Comparison of ENCODE assay signal across 8 cellular contexts in genomic region chr5:176596689-176597416, GRCh38. TPM values are rescaled to one million over a fixed set of nuclear protein-coding genes. Genes with fewer than 3 reads are reported as not detected.
DNase-seq lines count a peak whose midpoint lies in the region; ATAC-seq and TF ChIP-seq lines count a peak whose summit lies in the region.

No MANE protein-coding gene starts in this region.

- intact Hi-C loops in activated T-helper 1 cell treated with anti-CD3 and anti-CD28 coated beads, Interleukin-12 subunit alpha, Interleukin-12 subunit beta, Interleukin-2, Interleukin-4 antibody, amounts not matched to agents 30 ng/mL and 10 ng/mL and 1 ng/mL, durations not matched to agents 14 hours and 24 hours and 36 hours (cut with micrococcal nuclease): loop anchor here (2.0 kb wide), 1 partner anchor 180 kb away; the partner anchor contains the start of gene CLTB

- H3K4me1 Mint-ChIP-seq in activated T-helper 1 cell treated with anti-CD3 and anti-CD28 coated beads, Interleukin-12 subunit alpha, Interleukin-12 subunit beta, Interleukin-2, Interleukin-4 antibody, amounts not matched to agents 30 ng/mL and 10 ng/mL and 1 ng/mL, durations not matched to agents 14 hours and 24 hours and 36 hours (ENCODE audit: low read depth): peaks cover 8% of the 10 kb centered on the region
- peaks cover 28% of the 10 kb centered on the region for H3K4me1 Mint-ChIP-seq in glutamatergic neuron (ENCODE audit: low read depth, unreplicated experiment)

- no peaks in the 10 kb centered on the region for H3K9me3 Mint-ChIP-seq in activated T-helper 1 cell treated with anti-CD3 and anti-CD28 coated beads, Interleukin-12 subunit alpha, Interleukin-12 subunit beta, Interleukin-2, Interleukin-4 antibody, amounts not matched to agents 30 ng/mL and 10 ng/mL and 1 ng/mL, durations not matched to agents 14 hours and 24 hours and 36 hours
- peaks cover 22% of the 10 kb centered on the region for H3K9me3 Mint-ChIP-seq in glutamatergic neuron (ENCODE audit: unreplicated experiment)

- peaks cover 15% of the 10 kb centered on the region for H3K27me3 Mint-ChIP-seq in activated T-helper 1 cell treated with anti-CD3 and anti-CD28 coated beads, Interleukin-12 subunit alpha, Interleukin-12 subunit beta, Interleukin-2, Interleukin-4 antibody, amounts not matched to agents 30 ng/mL and 10 ng/mL and 1 ng/mL, durations not matched to agents 14 hours and 24 hours and 36 hours (ENCODE audit: insufficient read depth)
- H3K27me3 Mint-ChIP-seq in glutamatergic neuron (ENCODE audit: unreplicated experiment): peaks cover 20% of the 10 kb centered on the region

- peak; percentile 13 for DNase-seq in GM12865 (ENCODE audit: low read depth)
- peak; percentile 58 for DNase-seq in activated T-helper 1 cell treated with anti-CD3 and anti-CD28 coated beads, Interleukin-12 subunit alpha, Interleukin-12 subunit beta, Interleukin-2, Interleukin-4 antibody, amounts not matched to agents 30 ng/mL and 10 ng/mL and 1 ng/mL, durations not matched to agents 14 hours and 24 hours and 36 hours (ENCODE audit: low spot score)
- peak; percentile 50 for DNase-seq in glutamatergic neuron
- DNase-seq in stimulated activated CD4-positive, alpha-beta T cell treated with anti-CD3 and anti-CD28 coated beads, Interleukin-15, amount 100 ng/mL, for 24 hours: peak; percentile 78
- DNase-seq in NCI-H524 (lab: John Stamatoyannopoulos, UW): no peak
- no peak for DNase-seq in hypothalamus (lab: John Stamatoyannopoulos, UW)

- H3K36me3 Mint-ChIP-seq in activated T-helper 1 cell treated with anti-CD3 and anti-CD28 coated beads, Interleukin-12 subunit alpha, Interleukin-12 subunit beta, Interleukin-2, Interleukin-4 antibody, amounts not matched to agents 30 ng/mL and 10 ng/mL and 1 ng/mL, durations not matched to agents 14 hours and 24 hours and 36 hours (ENCODE audit: low read depth): peaks cover 2% of the 10 kb centered on the region
- peaks cover 11% of the 10 kb centered on the region for H3K36me3 Mint-ChIP-seq in glutamatergic neuron (ENCODE audit: unreplicated experiment)

- ATAC-seq in HG03442 (IDR thresholded peaks at IDR 0.05; ENCODE audit: unreplicated experiment) (peak; percentile 42), HG02763 (IDR thresholded peaks at IDR 0.05; ENCODE audit: unreplicated experiment) (no peak)

- peak overlapping the region; percentile 58 for H3K27ac Mint-ChIP-seq in activated T-helper 1 cell treated with anti-CD3 and anti-CD28 coated beads, Interleukin-12 subunit alpha, Interleukin-12 subunit beta, Interleukin-2, Interleukin-4 antibody, amounts not matched to agents 30 ng/mL and 10 ng/mL and 1 ng/mL, durations not matched to agents 14 hours and 24 hours and 36 hours
- no peak overlapping the region for H3K27ac Mint-ChIP-seq in glutamatergic neuron (ENCODE audit: unreplicated experiment)

- TF ChIP-seq CTCF in GM12865 (IDR thresholded peaks at IDR 0.05; ENCODE audit: insufficient read depth, low read depth, low read length, missing control alignments): no peak
- no peak for TF ChIP-seq CTCF in glutamatergic neuron (IDR thresholded peaks at IDR 0.05; ENCODE audit: partially characterized antibody, unreplicated experiment)

- no peak overlapping the region for H3K4me3 ChIP-seq in GM12865 (ENCODE audit: low read depth, low read length)

- H3K4me3 Mint-ChIP-seq in activated T-helper 1 cell treated with anti-CD3 and anti-CD28 coated beads, Interleukin-12 subunit alpha, Interleukin-12 subunit beta, Interleukin-2, Interleukin-4 antibody, amounts not matched to agents 30 ng/mL and 10 ng/mL and 1 ng/mL, durations not matched to agents 14 hours and 24 hours and 36 hours: peak overlapping the region; percentile 74
- no peak overlapping the region for H3K4me3 Mint-ChIP-seq in glutamatergic neuron (ENCODE audit: unreplicated experiment)

RNA-seq across cellular contexts. Expression of gene GPRIN1, which starts 13.1 kb away (rescaled TPM):
- total RNA-seq in activated T-helper 1 cell treated with anti-CD3 and anti-CD28 coated beads, Interleukin-12 subunit alpha, Interleukin-12 subunit beta, Interleukin-2, Interleukin-4 antibody, amounts not matched to agents 30 ng/mL and 10 ng/mL and 1 ng/mL, durations not matched to agents 14 hours and 24 hours and 36 hours: 3.1 and 3.2 TPM in 2 replicates
- total RNA-seq in glutamatergic neuron (ENCODE audit: unreplicated experiment): 72.3 TPM

RNA-seq across cellular contexts. Expression of gene SNCB, which starts 33.5 kb away (rescaled TPM):
- total RNA-seq in activated T-helper 1 cell treated with anti-CD3 and anti-CD28 coated beads, Interleukin-12 subunit alpha, Interleukin-12 subunit beta, Interleukin-2, Interleukin-4 antibody, amounts not matched to agents 30 ng/mL and 10 ng/mL and 1 ng/mL, durations not matched to agents 14 hours and 24 hours and 36 hours: not detected in 2 replicates
- 3.7 TPM for total RNA-seq in glutamatergic neuron (ENCODE audit: unreplicated experiment)

RNA-seq across cellular contexts. Expression of gene EIF4E1B, which starts 33.6 kb away (rescaled TPM):
- total RNA-seq in activated T-helper 1 cell treated with anti-CD3 and anti-CD28 coated beads, Interleukin-12 subunit alpha, Interleukin-12 subunit beta, Interleukin-2, Interleukin-4 antibody, amounts not matched to agents 30 ng/mL and 10 ng/mL and 1 ng/mL, durations not matched to agents 14 hours and 24 hours and 36 hours: not detected in 2 replicates
- not detected for total RNA-seq in glutamatergic neuron (ENCODE audit: unreplicated experiment)

RNA-seq across cellular contexts. Expression of gene CDHR2, which starts 47.7 kb away (rescaled TPM):
- total RNA-seq in activated T-helper 1 cell treated with anti-CD3 and anti-CD28 coated beads, Interleukin-12 subunit alpha, Interleukin-12 subunit beta, Interleukin-2, Interleukin-4 antibody, amounts not matched to agents 30 ng/mL and 10 ng/mL and 1 ng/mL, durations not matched to agents 14 hours and 24 hours and 36 hours: 0.08 and 0.42 TPM in 2 replicates
- total RNA-seq in glutamatergic neuron (ENCODE audit: unreplicated experiment): 0.29 TPM

RNA-seq across cellular contexts. Expression of gene TSPAN17, which starts 50.4 kb away (rescaled TPM):
- 34.1 and 35.3 TPM in 2 replicates for total RNA-seq in activated T-helper 1 cell treated with anti-CD3 and anti-CD28 coated beads, Interleukin-12 subunit alpha, Interleukin-12 subunit beta, Interleukin-2, Interleukin-4 antibody, amounts not matched to agents 30 ng/mL and 10 ng/mL and 1 ng/mL, durations not matched to agents 14 hours and 24 hours and 36 hours
- total RNA-seq in glutamatergic neuron (ENCODE audit: unreplicated experiment): 97.2 TPM

Comparison
In these comparisons a context has a peak if more than half of its experiments do, and no peak if none do; other contexts are left out.
1. DNase-seq: peak in GM12865 (single experiment), activated T-helper 1 cell treated with anti-CD3 and anti-CD28 coated beads, Interleukin-12 subunit alpha, Interleukin-12 subunit beta, Interleukin-2, Interleukin-4 antibody, amounts not matched to agents 30 ng/mL and 10 ng/mL and 1 ng/mL, durations not matched to agents 14 hours and 24 hours and 36 hours (single experiment), glutamatergic neuron (single experiment) and stimulated activated CD4-positive, alpha-beta T cell treated with anti-CD3 and anti-CD28 coated beads, Interleukin-15, amount 100 ng/mL, for 24 hours (single experiment); none in NCI-H524 (0 of 2) and hypothalamus (0 of 51).
2. RNA of gene GPRIN1, which starts 13.1 kb away (total RNA-seq): 72.3 TPM in glutamatergic neuron (single experiment); 3.1 to 3.2 TPM in activated T-helper 1 cell treated with anti-CD3 and anti-CD28 coated beads, Interleukin-12 subunit alpha, Interleukin-12 subunit beta, Interleukin-2, Interleukin-4 antibody, amounts not matched to agents 30 ng/mL and 10 ng/mL and 1 ng/mL, durations not matched to agents 14 hours and 24 hours and 36 hours; every median in the first group is over 10 times any median in the second.